ENCODE assay signal across 24 cellular contexts in the genomic region with DNA sequence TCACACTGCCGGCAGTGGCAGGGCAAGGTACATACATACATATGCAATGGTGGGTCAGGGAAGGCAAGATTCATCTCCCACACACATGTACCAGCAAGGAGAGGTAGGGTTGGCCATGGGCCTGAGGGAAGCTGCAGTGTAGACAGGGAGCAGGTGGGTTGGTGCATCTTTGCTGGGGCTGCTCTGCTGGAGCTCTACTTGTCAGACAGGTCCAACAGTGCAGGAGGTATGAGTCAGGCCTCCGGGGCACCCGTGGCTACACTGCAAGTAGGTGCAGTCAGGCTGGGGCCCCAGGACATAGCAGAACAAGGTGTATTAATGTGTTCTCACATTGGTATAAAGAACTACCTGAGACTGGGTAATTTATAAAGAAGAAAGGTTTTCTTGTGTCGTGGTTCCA.
A peak's percentile ranks its signal among the peaks of the same experiment; 100 is the strongest.
DNase-seq lines count a peak whose midpoint lies in the region; ATAC-seq and TF ChIP-seq lines count a peak whose summit lies in the region.
"Had no signal": no experiment of that assay in that cellular context is flagged by ENCODE, and none has a peak within 500 bp of the region (broad histone marks: within the 10 kb centered on the region; RNA-seq: fewer than 3 reads in every experiment).

No MANE protein-coding gene starts in this region.

- TF ChIP-seq CTCF in GM23338 (conservative IDR thresholded peaks at IDR 0.05; ENCODE audit: low read depth in 2 of 2): no peak
- TF ChIP-seq CTCF in RWPE1 (conservative IDR thresholded peaks at IDR 0.05; ENCODE audit: low read depth): no peak
- no peak for TF ChIP-seq CTCF in foreskin keratinocyte (conservative IDR thresholded peaks at IDR 0.05)
- TF ChIP-seq CTCF in spleen (IDR thresholded peaks at IDR 0.05 in 8 of 11, conservative IDR thresholded peaks at IDR 0.05 in 3 of 11): no peak

- WGBS in spleen, 5 donors: 85 to 95% (median 89%) methylated on average over 4 of the region's 4 CpGs

- no peak overlapping the region for H3K4me3 ChIP-seq in GM23338
- H3K4me3 ChIP-seq in spleen: no peak overlapping the region
- H3K4me3 ChIP-seq: esophagus squamous epithelium, pancreas, uterus had no signal

- H2AFZ ChIP-seq in GM23338: peak overlapping the region; percentile 76

- H3K36me3 ChIP-seq in GM23338 (ENCODE audit: insufficient read depth) (no peaks in the 10 kb centered on the region), spleen (no peaks in the 10 kb centered on the region)
- H3K36me3 ChIP-seq: esophagus squamous epithelium, pancreas, uterus had no signal

- CTCF ChIA-PET in RWPE1 (lab: Yijun Ruan, JAX): no interaction called here

- intact Hi-C loops in spleen (cut with DNase I; ENCODE audit: low total_unique reads): no loop called here

- no peak for TF ChIP-seq POLR2A in spleen (IDR thresholded peaks at IDR 0.05)

- POLR2A ChIA-PET in RWPE1 (lab: Yijun Ruan, JAX; ENCODE audit: low non-redundant PET): no interaction called here

- H3F3A ChIP-seq in GM23338 (replicated peaks; ENCODE audit: low read depth): no peaks in the 10 kb centered on the region

- H3K9me2 ChIP-seq in GM23338 (ENCODE audit: insufficient read depth): no peaks in the 10 kb centered on the region

- DNase-seq in GM23338 (ENCODE audit: low spot score): no peak
- peak; percentile 11 for DNase-seq in RWPE1 (ENCODE audit: low spot score)
- DNase-seq in foreskin keratinocyte: peak; percentile 63 to 80
- DNase-seq in spleen: peak; percentile 59
- no peak for DNase-seq in MV-4-11 (lab: John Stamatoyannopoulos, UW)
- no peak for DNase-seq in mesenteric fat pad (ENCODE audit: low spot score)
- DNase-seq: activated CD4-positive, alpha-beta T cell treated with anti-CD3 and anti-CD28 coated beads for 48 hours; activated effector memory CD4-positive, alpha-beta T cell treated with Interleukin-2 at 50 U/mL for 16 hours; activated naive CD8-positive, alpha-beta T cell treated with anti-CD3 and anti-CD28 coated beads, Interleukin-2, amount 10 ng/mL, durations not matched to agents 7 days and 5 days; CD4-positive, alpha-beta memory T cell; cerebellar nuclear complex; effector CD4-positive, alpha-beta T cell; esophagus squamous epithelium; NCI-H1092 treated with DMSO at 0.1 percent for 48 hours; NCI-H1930; NCI-H446; stimulated activated CD4-positive, alpha-beta T cell treated with anti-CD3 and anti-CD28 coated beads, Interleukin-15, amount 100 ng/mL, for 24 hours; stimulated activated CD8-positive, alpha-beta memory T cell treated with anti-CD3 and anti-CD28 coated beads, Interleukin-4, amount 100 ng/mL, for 48 hours; uterus had no signal

- H3K27me3 Mint-ChIP-seq in GM23338 (ENCODE audit: insufficient read depth, low read depth, poor library complexity): no peaks in the 10 kb centered on the region
- H3K27me3 Mint-ChIP-seq: activated naive CD8-positive, alpha-beta T cell treated with anti-CD3 and anti-CD28 coated beads, Interleukin-2, amount 10 ng/mL, durations not matched to agents 7 days and 5 days; CD4-positive, alpha-beta memory T cell had no signal

- H3K9me3 ChIP-seq in spleen: peaks cover 0 to 6% (median 0%) of the 10 kb centered on the region in 8 donors
- H3K9me3 ChIP-seq: esophagus squamous epithelium, pancreas, uterus had no signal

- peak overlapping the region; percentile 71 for H3K27ac Mint-ChIP-seq in GM23338
- H3K27ac Mint-ChIP-seq: activated naive CD8-positive, alpha-beta T cell treated with anti-CD3 and anti-CD28 coated beads, Interleukin-2, amount 10 ng/mL, durations not matched to agents 7 days and 5 days; CD4-positive, alpha-beta memory T cell; nephron had no signal

- no peaks in the 10 kb centered on the region for H3K9me3 Mint-ChIP-seq in GM23338

- peak; percentile 39 for ATAC-seq in GM23338
- peak; percentile 100 for ATAC-seq in foreskin keratinocyte
- ATAC-seq in GM19328 (IDR thresholded peaks at IDR 0.05; ENCODE audit: unreplicated experiment): no peak
- ATAC-seq: left lobe of liver, pancreas, sciatic nerve had no signal

- H3K79me2 ChIP-seq in GM23338 (replicated peaks; ENCODE audit: insufficient read depth): no peaks in the 10 kb centered on the region

- H3K27ac ChIP-seq in GM23338 (ENCODE audit: low read depth): no peak overlapping the region
- H3K27ac ChIP-seq in RWPE1: no peak overlapping the region
- no peak overlapping the region for H3K27ac ChIP-seq in foreskin keratinocyte
- no peak overlapping the region for H3K27ac ChIP-seq in spleen
- H3K27ac ChIP-seq: esophagus squamous epithelium, pancreas, uterus had no signal

- no peaks in the 10 kb centered on the region for H3K27me3 ChIP-seq in GM23338 (ENCODE audit: insufficient read depth)
- H3K27me3 ChIP-seq in foreskin keratinocyte: no peaks in the 10 kb centered on the region
- H3K27me3 ChIP-seq in spleen (replicated peaks in 1 of 7): no peaks in the 10 kb centered on the region
- H3K27me3 ChIP-seq: esophagus squamous epithelium, pancreas, uterus had no signal

- peaks cover 24% of the 10 kb centered on the region for H3K4me1 Mint-ChIP-seq in GM23338
- H3K4me1 Mint-ChIP-seq: activated naive CD8-positive, alpha-beta T cell treated with anti-CD3 and anti-CD28 coated beads, Interleukin-2, amount 10 ng/mL, durations not matched to agents 7 days and 5 days; CD4-positive, alpha-beta memory T cell had no signal

- peaks cover 14% of the 10 kb centered on the region for H3K4me1 ChIP-seq in GM23338 (ENCODE audit: insufficient read depth)
- no peaks in the 10 kb centered on the region for H3K4me1 ChIP-seq in foreskin keratinocyte
- no peaks in the 10 kb centered on the region for H3K4me1 ChIP-seq in spleen
- H3K4me1 ChIP-seq: pancreas, uterus had no signal

- no peak overlapping the region for H3K4me3 Mint-ChIP-seq in GM23338
- H3K4me3 Mint-ChIP-seq: activated naive CD8-positive, alpha-beta T cell treated with anti-CD3 and anti-CD28 coated beads, Interleukin-2, amount 10 ng/mL, durations not matched to agents 7 days and 5 days; CD4-positive, alpha-beta memory T cell; nephron had no signal

- peak overlapping the region; percentile 46; the same call in 1 of the 2 replicates for H3K4me2 ChIP-seq in GM23338

- H4K20me1 ChIP-seq in GM23338 (replicated peaks; ENCODE audit: insufficient read depth): no peaks in the 10 kb centered on the region

- no peaks in the 10 kb centered on the region for H3K36me3 Mint-ChIP-seq in GM23338 (ENCODE audit: low read depth)
- H3K36me3 Mint-ChIP-seq: activated naive CD8-positive, alpha-beta T cell treated with anti-CD3 and anti-CD28 coated beads, Interleukin-2, amount 10 ng/mL, durations not matched to agents 7 days and 5 days; CD4-positive, alpha-beta memory T cell had no signal

TF ChIP-seq in GM23338, 12 proteins besides CTCF, POLR2A, EP300 and RAD21 (continues in another document):
- TF ChIP-seq NANOG (IDR thresholded peaks at IDR 0.05; ENCODE audit: borderline replicate concordance) (no peak), EZH2 (IDR thresholded peaks at IDR 0.05; ENCODE audit: low read depth, unreplicated experiment) (no peak), EZH2phosphoT487 (IDR thresholded peaks at IDR 0.05; ENCODE audit: unreplicated experiment) (no peak), CREB1 (CRISPR knock-in tag; IDR thresholded peaks at IDR 0.05; ENCODE audit: low read depth) (no peak), STAT1 (IDR thresholded peaks at IDR 0.05; ENCODE audit: unreplicated experiment) (no peak), JUNB (IDR thresholded peaks at IDR 0.05; ENCODE audit: unreplicated experiment) (no peak), ZNF331 (CRISPR knock-in tag; IDR thresholded peaks at IDR 0.05; ENCODE audit: low read depth) (no peak), ZNF114 (CRISPR knock-in tag; IDR thresholded peaks at IDR 0.05) (no peak), POLR2AphosphoS5 (IDR thresholded peaks at IDR 0.05; ENCODE audit: low read depth) (no peak)
- TF ChIP-seq, protein P1, sequence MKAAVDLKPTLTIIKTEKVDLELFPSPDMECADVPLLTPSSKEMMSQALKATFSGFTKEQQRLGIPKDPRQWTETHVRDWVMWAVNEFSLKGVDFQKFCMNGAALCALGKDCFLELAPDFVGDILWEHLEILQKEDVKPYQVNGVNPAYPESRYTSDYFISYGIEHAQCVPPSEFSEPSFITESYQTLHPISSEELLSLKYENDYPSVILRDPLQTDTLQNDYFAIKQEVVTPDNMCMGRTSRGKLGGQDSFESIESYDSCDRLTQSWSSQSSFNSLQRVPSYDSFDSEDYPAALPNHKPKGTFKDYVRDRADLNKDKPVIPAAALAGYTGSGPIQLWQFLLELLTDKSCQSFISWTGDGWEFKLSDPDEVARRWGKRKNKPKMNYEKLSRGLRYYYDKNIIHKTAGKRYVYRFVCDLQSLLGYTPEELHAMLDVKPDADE (IDR thresholded peaks at IDR 0.05): no peak
- TF ChIP-seq, protein P2, sequence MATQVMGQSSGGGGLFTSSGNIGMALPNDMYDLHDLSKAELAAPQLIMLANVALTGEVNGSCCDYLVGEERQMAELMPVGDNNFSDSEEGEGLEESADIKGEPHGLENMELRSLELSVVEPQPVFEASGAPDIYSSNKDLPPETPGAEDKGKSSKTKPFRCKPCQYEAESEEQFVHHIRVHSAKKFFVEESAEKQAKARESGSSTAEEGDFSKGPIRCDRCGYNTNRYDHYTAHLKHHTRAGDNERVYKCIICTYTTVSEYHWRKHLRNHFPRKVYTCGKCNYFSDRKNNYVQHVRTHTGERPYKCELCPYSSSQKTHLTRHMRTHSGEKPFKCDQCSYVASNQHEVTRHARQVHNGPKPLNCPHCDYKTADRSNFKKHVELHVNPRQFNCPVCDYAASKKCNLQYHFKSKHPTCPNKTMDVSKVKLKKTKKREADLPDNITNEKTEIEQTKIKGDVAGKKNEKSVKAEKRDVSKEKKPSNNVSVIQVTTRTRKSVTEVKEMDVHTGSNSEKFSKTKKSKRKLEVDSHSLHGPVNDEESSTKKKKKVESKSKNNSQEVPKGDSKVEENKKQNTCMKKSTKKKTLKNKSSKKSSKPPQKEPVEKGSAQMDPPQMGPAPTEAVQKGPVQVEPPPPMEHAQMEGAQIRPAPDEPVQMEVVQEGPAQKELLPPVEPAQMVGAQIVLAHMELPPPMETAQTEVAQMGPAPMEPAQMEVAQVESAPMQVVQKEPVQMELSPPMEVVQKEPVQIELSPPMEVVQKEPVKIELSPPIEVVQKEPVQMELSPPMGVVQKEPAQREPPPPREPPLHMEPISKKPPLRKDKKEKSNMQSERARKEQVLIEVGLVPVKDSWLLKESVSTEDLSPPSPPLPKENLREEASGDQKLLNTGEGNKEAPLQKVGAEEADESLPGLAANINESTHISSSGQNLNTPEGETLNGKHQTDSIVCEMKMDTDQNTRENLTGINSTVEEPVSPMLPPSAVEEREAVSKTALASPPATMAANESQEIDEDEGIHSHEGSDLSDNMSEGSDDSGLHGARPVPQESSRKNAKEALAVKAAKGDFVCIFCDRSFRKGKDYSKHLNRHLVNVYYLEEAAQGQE (IDR thresholded peaks at IDR 0.05; ENCODE audit: unreplicated experiment): no peak

Comparison
In these comparisons a context has a peak if more than half of its experiments do, and no peak if none do; other contexts are left out.
1. DNase-seq: peak in RWPE1 (single experiment), foreskin keratinocyte (2 of 2) and spleen (single experiment); none in GM23338 (single experiment), MV-4-11 (single experiment) and mesenteric fat pad (single experiment).